Comparison of ENCODE assay signal across 11 cellular contexts in the genomic region with DNA sequence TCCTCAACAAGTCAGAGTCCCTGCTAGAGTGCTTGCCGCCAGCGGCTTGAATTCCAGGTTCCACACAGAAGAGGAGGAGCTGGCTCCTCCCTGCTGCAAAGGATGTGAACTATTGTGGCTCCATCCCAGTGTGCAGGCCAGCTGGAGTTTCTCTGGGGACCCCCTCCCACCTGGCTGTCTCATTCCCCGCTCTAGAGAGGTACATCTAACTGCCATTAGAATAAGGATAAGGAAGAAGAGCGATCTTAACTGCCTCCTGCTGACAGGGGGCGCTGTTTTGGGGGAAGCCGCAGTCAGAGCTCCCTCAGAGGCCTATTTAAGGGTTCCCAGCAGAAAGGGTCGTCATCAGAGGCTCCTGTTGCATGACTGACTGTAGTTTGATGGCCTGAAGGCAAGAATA. TPM values are rescaled to one million over a fixed set of nuclear protein-coding genes. Genes with fewer than 3 reads are reported as not detected.
DNase-seq lines count a peak whose midpoint lies in the region; ATAC-seq and TF ChIP-seq lines count a peak whose summit lies in the region.
"Had no signal": no experiment of that assay in that cellular context is flagged by ENCODE, and none has a peak within 500 bp of the region (broad histone marks: within the 10 kb centered on the region; RNA-seq: fewer than 3 reads in every experiment).

No MANE protein-coding gene starts in this region.

- DNase-seq in DMS53 (lab: John Stamatoyannopoulos, UW) (peak; percentile 45), DMS53 treated with DMSO at 0.1 percent for 48 hours (lab: John Stamatoyannopoulos, UW; ENCODE audit: unreplicated experiment) (no peak), LHCN-M2 (ENCODE audit: low read depth) (peak; percentile 17), brain microvascular endothelial cell (no peak), osteoblast (ENCODE audit: insufficient read length, low spot score, missing footprints) (no peak), HPDE6-E6E7 (ENCODE audit: extremely low spot score) (no peak), Ammon's horn (ENCODE audit: low spot score) (no peak)

- H3K27me3 ChIP-seq in brain microvascular endothelial cell (replicated peaks): no peaks in the 10 kb centered on the region
- peaks cover 7% of the 10 kb centered on the region for H3K27me3 ChIP-seq in osteoblast (ENCODE audit: insufficient read depth, low read length)

- H3K36me3 ChIP-seq in brain microvascular endothelial cell (replicated peaks) (no peaks in the 10 kb centered on the region), osteoblast (ENCODE audit: insufficient read depth, low read length) (no peaks in the 10 kb centered on the region)

- H3K4me3 ChIP-seq in brain microvascular endothelial cell (ENCODE audit: low read depth, low read length): no peak overlapping the region
- no peak overlapping the region for H3K4me3 ChIP-seq in osteoblast (ENCODE audit: insufficient read depth, low read length)
- H3K4me3 ChIP-seq: SK-N-MC had no signal

- ATAC-seq in GM19455 (IDR thresholded peaks at IDR 0.05; ENCODE audit: unreplicated experiment): no peak

- no peaks in the 10 kb centered on the region for H4K20me1 ChIP-seq in osteoblast (ENCODE audit: insufficient read depth, low read length)

- in situ Hi-C loops in brain microvascular endothelial cell (cut with HindIII; ENCODE audit: low pct_ligation_motif_present, low sequenced_read_pairs): no loop called here

- H2AFZ ChIP-seq in osteoblast (ENCODE audit: low read length): no peak overlapping the region

- no peaks in the 10 kb centered on the region for H3K4me1 ChIP-seq in osteoblast (ENCODE audit: insufficient read depth, low read length)

- no peak overlapping the region for H3K4me2 ChIP-seq in osteoblast (ENCODE audit: insufficient read depth, low read length)

- H3K9me3 ChIP-seq in osteoblast (ENCODE audit: low read depth, low read length): no peaks in the 10 kb centered on the region

- H3K27ac ChIP-seq in brain microvascular endothelial cell (no peak overlapping the region), osteoblast (ENCODE audit: low read depth, low read length) (no peak overlapping the region)
- H3K27ac ChIP-seq: SK-N-MC had no signal

- no peaks in the 10 kb centered on the region for H3K79me2 ChIP-seq in osteoblast (ENCODE audit: insufficient read depth, low read length)

- TF ChIP-seq CTCF in brain microvascular endothelial cell (IDR thresholded peaks at IDR 0.05; ENCODE audit: low read depth, low read length, missing control alignments) (peak; percentile 70), osteoblast (IDR thresholded peaks at IDR 0.05; ENCODE audit: extremely low read depth, low read depth, low read length) (peak; percentile 46)

RNA-seq across cellular contexts. Expression of a gene that starts 40.8 kb away (rescaled TPM):
- total RNA-seq in LHCN-M2 (2014; rRNA removed) (not detected in 2 replicates), osteoblast (2.9 and 6.5 TPM in 2 replicates)
- 0.18 TPM for polyA plus RNA-seq in LHCN-M2 (2012)
- total RNA-seq: dermis microvascular lymphatic vessel endothelial cell, pulmonary artery endothelial cell had no signal

Comparison
In these comparisons a context has a peak if more than half of its experiments do, and no peak if none do; other contexts are left out.
1. DNase-seq: peak in DMS53 (single experiment) and LHCN-M2 (single experiment); none in DMS53 treated with DMSO at 0.1 percent for 48 hours (single experiment), brain microvascular endothelial cell (single experiment), osteoblast (single experiment), HPDE6-E6E7 (single experiment) and Ammon's horn (single experiment).